Comparison of ENCODE assay signal across 13 cellular contexts in genomic region chr13:33227927-33228644, GRCh38. TPM values are rescaled to one million over a fixed set of nuclear protein-coding genes. Genes with fewer than 3 reads are reported as not detected.
DNase-seq lines count a peak whose midpoint lies in the region; ATAC-seq, FAIRE-seq and TF ChIP-seq lines count a peak whose summit lies in the region.
"Had no signal": no experiment of that assay in that cellular context is flagged by ENCODE, and none has a peak within 500 bp of the region (broad histone marks: within the 10 kb centered on the region; RNA-seq: fewer than 3 reads in every experiment).

No MANE protein-coding gene starts in this region.

- H4K20me1 ChIP-seq in GM23338 (replicated peaks; ENCODE audit: insufficient read depth) = no peaks in the 10 kb centered on the region
- H4K20me1 ChIP-seq in hepatocyte (ENCODE audit: insufficient read depth, poor library complexity, severe bottlenecking) = no peaks in the 10 kb centered on the region
- H4K20me1 ChIP-seq in Karpas-422 (ENCODE audit: insufficient read depth, low read depth, low read length) = no peaks in the 10 kb centered on the region

- peaks cover 18% of the 10 kb centered on the region for H3K36me3 Mint-ChIP-seq in GM23338 (ENCODE audit: low read depth)

- H3K9me2 ChIP-seq in GM23338 (ENCODE audit: insufficient read depth) (no peaks in the 10 kb centered on the region), hepatocyte (replicated peaks; ENCODE audit: insufficient read depth) (no peaks in the 10 kb centered on the region), Karpas-422 (replicated peaks; ENCODE audit: insufficient read depth, low read length) (no peaks in the 10 kb centered on the region)

- H3K27me3 ChIP-seq in GM23338 (ENCODE audit: insufficient read depth) (no peaks in the 10 kb centered on the region), hepatocyte (no peaks in the 10 kb centered on the region), subcutaneous abdominal adipose tissue (ENCODE audit: control insufficient read depth in 5 of 5, insufficient read depth in 4 of 5, low read length in 5 of 5) (no peaks in the 10 kb centered on the region), Karpas-422 (ENCODE audit: low read length) (no peaks in the 10 kb centered on the region)

- H3K4me3 ChIP-seq in GM23338 (no peak overlapping the region), SK-N-MC (peak overlapping the region; percentile 6; the same call in 1 of the 2 replicates), hepatocyte (no peak overlapping the region), subcutaneous abdominal adipose tissue (ENCODE audit: low read depth in 1 of 5, low read length in 5 of 5) (no peak overlapping the region), kidney (ENCODE audit: low read length in 2 of 2) (no peak overlapping the region), Karpas-422 (ENCODE audit: low read length) (no peak overlapping the region)

- no peak overlapping the region for H3K4me3 Mint-ChIP-seq in GM23338
- H3K4me3 Mint-ChIP-seq: CD4-positive, alpha-beta T cell; effector memory CD8-positive, alpha-beta T cell; H9 had no signal

- H3K4me1 ChIP-seq in GM23338 (ENCODE audit: insufficient read depth) (peaks cover 22% of the 10 kb centered on the region), hepatocyte (ENCODE audit: insufficient read depth) (peaks cover 12% of the 10 kb centered on the region), subcutaneous abdominal adipose tissue (ENCODE audit: control insufficient read depth in 5 of 5, insufficient read depth in 5 of 5, low read length in 5 of 5) (peaks cover 7 to 44% (median 37%) of the 10 kb centered on the region in 5 donors), kidney (ENCODE audit: control insufficient read depth in 1 of 2, insufficient read depth in 1 of 2, low read depth in 1 of 2, low read length in 2 of 2) (peaks cover 3 to 14% of the 10 kb centered on the region in 2 donors), Karpas-422 (ENCODE audit: low read length) (peaks cover 6% of the 10 kb centered on the region)

- peaks cover 32% of the 10 kb centered on the region for H3K4me1 Mint-ChIP-seq in GM23338

- H3K36me3 ChIP-seq in GM23338 (ENCODE audit: insufficient read depth) (no peaks in the 10 kb centered on the region), SK-N-MC (ENCODE audit: insufficient read depth, low read length) (no peaks in the 10 kb centered on the region), hepatocyte (replicated peaks; ENCODE audit: insufficient read depth, low read depth) (no peaks in the 10 kb centered on the region), subcutaneous abdominal adipose tissue (ENCODE audit: control insufficient read depth in 5 of 5, insufficient read depth in 5 of 5, low read length in 5 of 5) (peaks cover 0 to 5% (median 0%) of the 10 kb centered on the region in 5 donors), kidney (ENCODE audit: control insufficient read depth in 1 of 2, insufficient read depth in 2 of 2, low read length in 2 of 2) (peaks cover 0 to 4% of the 10 kb centered on the region in 2 donors), Karpas-422 (ENCODE audit: insufficient read depth, low read length) (no peaks in the 10 kb centered on the region)

- no peaks in the 10 kb centered on the region for H3F3A ChIP-seq in GM23338 (replicated peaks; ENCODE audit: low read depth)

- H3K4me2 ChIP-seq in GM23338 (peak overlapping the region; percentile 34; the same call in 1 of the 2 replicates), hepatocyte (peak overlapping the region; percentile 3), Karpas-422 (ENCODE audit: low read depth, low read length, poor library complexity, severe bottlenecking) (no peak overlapping the region)

- H3K9ac ChIP-seq in SK-N-MC (ENCODE audit: insufficient read length) = peak overlapping the region; percentile 17
- peak overlapping the region in 3 of 5 donors; percentile 11 to 60 (median 35) for H3K9ac ChIP-seq in subcutaneous abdominal adipose tissue (ENCODE audit: low read length in 5 of 5)
- H3K9ac ChIP-seq in kidney (ENCODE audit: low read length in 2 of 2) = no peak overlapping the region
- no peak overlapping the region for H3K9ac ChIP-seq in Karpas-422 (ENCODE audit: low read length)

- TF ChIP-seq CTCF in GM23338 (conservative IDR thresholded peaks at IDR 0.05; ENCODE audit: low read depth in 2 of 2) (no peak), hepatocyte (IDR thresholded peaks at IDR 0.05; ENCODE audit: poor library complexity) (no peak), kidney (IDR thresholded peaks at IDR 0.05; ENCODE audit: borderline replicate concordance, extremely low read depth, insufficient read depth) (no peak)

- H2AFZ ChIP-seq in GM23338 (no peak overlapping the region), hepatocyte (no peak overlapping the region), Karpas-422 (ENCODE audit: low read length) (no peak overlapping the region)

- H3K79me2 ChIP-seq in GM23338 (replicated peaks; ENCODE audit: insufficient read depth) (no peaks in the 10 kb centered on the region), hepatocyte (peaks cover 26% of the 10 kb centered on the region), Karpas-422 (ENCODE audit: low read length) (no peaks in the 10 kb centered on the region)

- 84% methylated on average over 7 of the region's 7 CpGs for WGBS in hepatocyte (ENCODE audit: low lambda C conversion rate, missing lambda C conversion rate)

- intact Hi-C loops in kidney (cut with DNase I) = no loop called here

- peaks cover 2% of the 10 kb centered on the region for H3K27me3 Mint-ChIP-seq in GM23338 (ENCODE audit: insufficient read depth, low read depth, poor library complexity)
- H3K27me3 Mint-ChIP-seq: CD4-positive, alpha-beta T cell had no signal

- no peak for DNase-seq in GM23338 (ENCODE audit: low spot score)
- DNase-seq in SK-N-MC (ENCODE audit: low read depth, low spot score) = no peak
- no peak for DNase-seq in hepatocyte (ENCODE audit: low spot score)
- DNase-seq in kidney = no peak
- DNase-seq in SW 1271 (lab: John Stamatoyannopoulos, UW) = no peak
- no peak for DNase-seq in Karpas-422
- no peak for DNase-seq in 8988T
- DNase-seq: activated CD8-positive, alpha-beta memory T cell treated with anti-CD3 and anti-CD28 coated beads, Interleukin-2, amount 50 U/mL, for 4 hours; CD4-positive, alpha-beta T cell; H9 had no signal

- H3K9me3 Mint-ChIP-seq in GM23338 = peaks cover 13% of the 10 kb centered on the region
- H3K9me3 Mint-ChIP-seq: effector memory CD8-positive, alpha-beta T cell had no signal

- no peak for ATAC-seq in GM23338

- H3K27ac ChIP-seq in GM23338 (ENCODE audit: low read depth) (peak overlapping the region; percentile 30; the same call in 1 of the 2 replicates), SK-N-MC (peak overlapping the region; percentile 67), hepatocyte (no peak overlapping the region), subcutaneous abdominal adipose tissue (ENCODE audit: low read depth, low read length) (peak overlapping the region; percentile 67), kidney (ENCODE audit: low read depth in 2 of 2, low read length in 2 of 2) (no peak overlapping the region), Karpas-422 (ENCODE audit: low read length) (no peak overlapping the region)

- no peak overlapping the region; the same call in 1 of the 2 replicates for H3K27ac Mint-ChIP-seq in GM23338
- H3K27ac Mint-ChIP-seq: CD4-positive, alpha-beta T cell; effector memory CD8-positive, alpha-beta T cell had no signal

- no peak for FAIRE-seq in kidney (lab: Jason Lieb, UNC)
- FAIRE-seq: small intestine had no signal

- H3K9me3 ChIP-seq in SK-N-MC (ENCODE audit: low read depth, low read length) (no peaks in the 10 kb centered on the region), hepatocyte (ENCODE audit: low read depth) (no peaks in the 10 kb centered on the region), subcutaneous abdominal adipose tissue (ENCODE audit: control insufficient read depth in 5 of 5, low read length in 5 of 5) (peaks cover 0 to 12% (median 9%) of the 10 kb centered on the region in 5 donors), kidney (ENCODE audit: control insufficient read depth in 1 of 2, low read length in 2 of 2) (no peaks in the 10 kb centered on the region), Karpas-422 (ENCODE audit: low read length) (no peaks in the 10 kb centered on the region)

TF ChIP-seq in GM23338, 12 proteins besides CTCF, POLR2A, EP300 and RAD21:
- no peak for TF ChIP-seq EZH2phosphoT487 (IDR thresholded peaks at IDR 0.05; ENCODE audit: unreplicated experiment)

RNA-seq across cellular contexts. Expression of gene STARD13, which starts 57.5 kb away (rescaled TPM):
- 2.9 and 5.2 TPM in 2 replicates for total RNA-seq in GM23338 (2014; rRNA removed; shearing (Covaris generic))
- polyA plus RNA-seq in GM23338 (2016; fragmentation: Nextera tagmentation; extraction: Ambion mirVana) = 0.99 and 3.2 TPM in 2 replicates
- 7.9 and 13.5 TPM in 2 replicates for total RNA-seq in hepatocyte
- polyA plus RNA-seq in hepatocyte = 5.4 and 8.8 TPM in 2 replicates
- total RNA-seq in kidney = 37.2 TPM
- 5.1 TPM for polyA plus RNA-seq in kidney (ENCODE audit: insufficient read depth, low read depth, low replicate concordance)
- 1.2 TPM in 2 replicates for total RNA-seq in Karpas-422 (2014; rRNA removed; shearing (Covaris generic); ENCODE audit: low replicate concordance)
- total RNA-seq: CD4-positive, alpha-beta T cell had no signal

Comparison
In these comparisons a context has a peak if more than half of its experiments do, and no peak if none do; other contexts are left out.
1. H3K27ac ChIP-seq: peak in GM23338 (single experiment), SK-N-MC (single experiment) and subcutaneous abdominal adipose tissue (single experiment); none in hepatocyte (single experiment), kidney (0 of 2) and Karpas-422 (single experiment).
2. H3K9ac ChIP-seq: peak in SK-N-MC (single experiment) and subcutaneous abdominal adipose tissue (3 of 5); none in kidney (0 of 2) and Karpas-422 (single experiment).